Comparison of ENCODE assay signal across 14 cellular contexts in the genomic region with DNA sequence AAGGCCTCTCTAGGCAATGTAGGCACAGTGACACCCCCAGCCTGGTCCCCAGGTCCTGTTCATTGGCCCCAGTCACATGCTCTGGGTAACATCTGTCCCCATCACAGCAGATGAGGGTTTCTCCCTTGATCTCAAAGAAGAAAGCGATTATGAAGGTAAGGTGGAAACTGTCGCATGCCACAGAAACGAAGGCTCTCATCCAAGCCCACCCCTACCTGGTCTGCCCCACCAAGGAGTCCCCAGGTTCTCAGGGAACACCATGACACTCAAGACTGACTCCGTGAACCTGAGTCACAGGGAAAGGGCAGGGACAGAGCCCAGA. TPM values are rescaled to one million over a fixed set of nuclear protein-coding genes. Genes with fewer than 3 reads are reported as not detected.
DNase-seq lines count a peak whose midpoint lies in the region; ATAC-seq, FAIRE-seq and TF ChIP-seq lines count a peak whose summit lies in the region.
"Had no signal": no experiment of that assay in that cellular context is flagged by ENCODE, and none has a peak within 500 bp of the region (broad histone marks: within the 10 kb centered on the region; RNA-seq: fewer than 3 reads in every experiment).

No MANE protein-coding gene starts in this region.

- H3K9ac ChIP-seq in endodermal cell (ENCODE audit: extremely low read depth, low read length, poor library complexity, severe bottlenecking): no peak overlapping the region

- no peak overlapping the region for H3K4me3 Mint-ChIP-seq in T-helper 2 cell treated with Interferon-gamma antibody and Interleukin-4, amounts not matched to agents 5 μg/mL and 100 μg/mL, for 36 hours
- H3K4me3 Mint-ChIP-seq in T-cell: peak overlapping the region in 2 of 3 donors; percentile 18 to 31
- peak overlapping the region; percentile 31 for H3K4me3 Mint-ChIP-seq in endodermal cell

- H3K27ac Mint-ChIP-seq in T-helper 2 cell treated with Interferon-gamma antibody and Interleukin-4, amounts not matched to agents 5 μg/mL and 100 μg/mL, for 36 hours: no peak overlapping the region
- H3K27ac Mint-ChIP-seq in T-cell: no peak overlapping the region
- H3K27ac Mint-ChIP-seq in endodermal cell: no peak overlapping the region

- CTCF ChIA-PET in T-cell (lab: Charles Lee): no interaction called here

- POLR2A ChIA-PET in T-cell (lab: Charles Lee): no interaction called here

- 92 to 100% methylated on average over 1 to 4 of the region's 4 CpGs for WGBS in endodermal cell (ENCODE audit: insufficient coverage in 1 of 2, insufficient read length in 1 of 2), 2 experiments

- H3K4me1 Mint-ChIP-seq in T-helper 2 cell treated with Interferon-gamma antibody and Interleukin-4, amounts not matched to agents 5 μg/mL and 100 μg/mL, for 36 hours (ENCODE audit: low read depth): peaks cover 16% of the 10 kb centered on the region
- H3K4me1 Mint-ChIP-seq in T-cell: peaks cover 43 to 47% (median 46%) of the 10 kb centered on the region in 3 donors
- H3K4me1 Mint-ChIP-seq in endodermal cell: peaks cover 60% of the 10 kb centered on the region

- H3K27ac ChIP-seq in endodermal cell (ENCODE audit: low read depth, low read length) (no peak overlapping the region), left lung (no peak overlapping the region)

- no peak for FAIRE-seq in GM12892 (lab: Jason Lieb, UNC)
- FAIRE-seq: A204.1, GM19239 had no signal

- no peaks in the 10 kb centered on the region for H3K9me3 ChIP-seq in endodermal cell (ENCODE audit: control insufficient read depth, low read length)
- no peaks in the 10 kb centered on the region for H3K9me3 ChIP-seq in left lung

- peaks cover 4% of the 10 kb centered on the region for H3K27me3 Mint-ChIP-seq in T-helper 2 cell treated with Interferon-gamma antibody and Interleukin-4, amounts not matched to agents 5 μg/mL and 100 μg/mL, for 36 hours (ENCODE audit: low read depth)
- H3K27me3 Mint-ChIP-seq in T-cell: no peaks in the 10 kb centered on the region
- H3K27me3 Mint-ChIP-seq in endodermal cell (ENCODE audit: insufficient read depth): no peaks in the 10 kb centered on the region

- no peak for ATAC-seq in T-cell (replicated peaks in 1 of 4)
- no peak for ATAC-seq in left lung

- peaks cover 10% of the 10 kb centered on the region for H3K36me3 Mint-ChIP-seq in T-helper 2 cell treated with Interferon-gamma antibody and Interleukin-4, amounts not matched to agents 5 μg/mL and 100 μg/mL, for 36 hours (ENCODE audit: low read depth)
- H3K36me3 Mint-ChIP-seq in T-cell (no peaks in the 10 kb centered on the region), endodermal cell (ENCODE audit: low read depth) (peaks cover 24% of the 10 kb centered on the region)

- H3K9me3 Mint-ChIP-seq in T-helper 2 cell treated with Interferon-gamma antibody and Interleukin-4, amounts not matched to agents 5 μg/mL and 100 μg/mL, for 36 hours: no peaks in the 10 kb centered on the region
- H3K9me3 Mint-ChIP-seq in T-cell (no peaks in the 10 kb centered on the region), endodermal cell (no peaks in the 10 kb centered on the region)

- TF ChIP-seq CTCF in endodermal cell (conservative IDR thresholded peaks at IDR 0.05) (no peak), left lung (IDR thresholded peaks at IDR 0.05) (no peak)

- peaks cover 72% of the 10 kb centered on the region for H3K36me3 ChIP-seq in endodermal cell (ENCODE audit: control insufficient read depth, insufficient read depth, low read length)
- H3K36me3 ChIP-seq in left lung: peaks cover 0 to 10% of the 10 kb centered on the region in 2 donors

- intact Hi-C loops in left lung (cut with DNase I): no loop called here

- H3K4me3 ChIP-seq in endodermal cell (ENCODE audit: low read length): peak overlapping the region; percentile 88
- H3K4me3 ChIP-seq in left lung: no peak overlapping the region

- H3K4me1 ChIP-seq in endodermal cell (ENCODE audit: control insufficient read depth, insufficient read depth, low read length) (peaks cover 34% of the 10 kb centered on the region), left lung (peaks cover 6 to 51% of the 10 kb centered on the region in 2 donors)

- no peak for TF ChIP-seq POLR2A in GM12892 (IDR thresholded peaks at IDR 0.05; ENCODE audit: low read depth, low read length)

- DNase-seq in T-helper 2 cell treated with Interferon-gamma antibody and Interleukin-4, amounts not matched to agents 5 μg/mL and 100 μg/mL, for 36 hours (ENCODE audit: low spot score): peak; percentile 2
- DNase-seq in T-helper 2 cell (no peak), AG20443 (ENCODE audit: low spot score) (peak; percentile 5), T-cell (peak in 1 of 34 experiments; percentile 2), endodermal cell (no peak), dedifferentiated amniotic fluid mesenchymal stem cell (ENCODE audit: extremely low spot score) (no peak), GM12892 (ENCODE audit: insufficient read length) (no peak), left lung (no peak)
- DNase-seq: GF-D8, hippocampal formation, NCI-H2029 treated with DMSO at 0.1 percent for 48 hours, NCI-H524 treated with DMSO at 0.1 percent for 48 hours had no signal

- no peaks in the 10 kb centered on the region for H3K27me3 ChIP-seq in endodermal cell (ENCODE audit: control insufficient read depth, insufficient read depth, low read length, poor library complexity, severe bottlenecking)
- H3K27me3 ChIP-seq in left lung: peaks cover 0 to 12% of the 10 kb centered on the region in 2 donors

RNA-seq across cellular contexts. Expression of a gene that starts 4.7 kb away (rescaled TPM):
- total RNA-seq in T-cell (10 to 100 TPM in 3 of 5 donors, 1 to 10 TPM in 2; 7.6 to 15.6 (median 15.4) TPM), endodermal cell (100 to 1,000 TPM in 1 of 2 donors, 10 to 100 TPM in 1; 93.0 to 106 TPM), left lung (10 to 100 TPM; 30.8 to 38.0 TPM)
- 81.5 TPM for polyA plus RNA-seq in endodermal cell (2013, experiment 1 of 2)
- polyA plus RNA-seq in endodermal cell (2013, experiment 2 of 2): 79.0 TPM
- 3.3 TPM for polyA plus RNA-seq in GM12892 (2012; ENCODE audit: missing spikeins)

Comparison
In these comparisons a context has a peak if more than half of its experiments do, and no peak if none do; other contexts are left out.
1. DNase-seq: peak in T-helper 2 cell treated with Interferon-gamma antibody and Interleukin-4, amounts not matched to agents 5 μg/mL and 100 μg/mL, for 36 hours (single experiment) and AG20443 (single experiment); none in T-helper 2 cell (0 of 5), endodermal cell (single experiment), dedifferentiated amniotic fluid mesenchymal stem cell (single experiment), GM12892 (single experiment) and left lung (0 of 2).